ENCODE assay signal across 1 cellular context in the genomic region with DNA sequence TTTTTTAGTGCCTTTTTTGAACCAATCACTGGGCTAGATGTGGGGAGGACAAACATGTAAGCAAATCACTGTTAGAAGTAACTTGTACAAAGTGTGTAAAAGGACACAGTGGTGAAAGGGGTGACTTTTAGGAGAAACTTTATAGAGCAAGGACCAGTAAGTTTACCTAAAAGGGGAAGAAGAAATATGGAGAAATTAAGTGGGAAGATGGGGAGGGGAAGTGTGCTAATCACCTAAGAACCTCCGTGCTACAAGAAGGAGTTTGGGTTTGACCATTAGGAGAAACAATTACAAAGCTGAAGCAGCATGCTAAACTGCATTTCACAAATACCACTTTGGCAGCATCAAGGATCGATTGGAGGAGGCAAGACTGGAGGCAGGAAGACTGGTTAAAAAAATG.
TF ChIP-seq lines count a peak whose summit lies in the region.

No MANE protein-coding gene starts in this region.

TF ChIP-seq in GM23338, 12 proteins besides CTCF, POLR2A, EP300 and RAD21 (continued from another document):
- TF ChIP-seq ZNF462 (CRISPR knock-in tag; IDR thresholded peaks at IDR 0.05): no peak
- no peak for TF ChIP-seq ETS1 (IDR thresholded peaks at IDR 0.05)
- no peak for TF ChIP-seq CREB1 (CRISPR knock-in tag; IDR thresholded peaks at IDR 0.05; ENCODE audit: low read depth)
- TF ChIP-seq ZNF331 (CRISPR knock-in tag; IDR thresholded peaks at IDR 0.05; ENCODE audit: low read depth): no peak
- no peak for TF ChIP-seq STAT1 (IDR thresholded peaks at IDR 0.05; ENCODE audit: unreplicated experiment)
- no peak for TF ChIP-seq ZNF114 (CRISPR knock-in tag; IDR thresholded peaks at IDR 0.05)
- TF ChIP-seq NANOG (IDR thresholded peaks at IDR 0.05; ENCODE audit: borderline replicate concordance): no peak
- TF ChIP-seq REST (IDR thresholded peaks at IDR 0.05; ENCODE audit: unreplicated experiment): no peak
- no peak for TF ChIP-seq EZH2 (IDR thresholded peaks at IDR 0.05; ENCODE audit: low read depth, unreplicated experiment)
- TF ChIP-seq POLR2AphosphoS5 (IDR thresholded peaks at IDR 0.05; ENCODE audit: low read depth): no peak
- no peak for TF ChIP-seq JUNB (IDR thresholded peaks at IDR 0.05; ENCODE audit: unreplicated experiment)
